8 cellular contexts compared by ENCODE assay signal in genomic region chr7:81769891-81770818, GRCh38. TPM values are rescaled to one million over a fixed set of nuclear protein-coding genes. Genes with fewer than 3 reads are reported as not detected.
DNase-seq lines count a peak whose midpoint lies in the region; ATAC-seq and TF ChIP-seq lines count a peak whose summit lies in the region.

Gene HGF, minus strand, starts transcription at chr7:81770047. Its CDS starts 76 bp downstream, at chr7:81769971.

- no peak within 1 kb of the TSS for H3K27ac Mint-ChIP-seq in progenitor cell of endocrine pancreas

- peaks cover 4% of the 10 kb centered on the region for H3K4me1 Mint-ChIP-seq in progenitor cell of endocrine pancreas (ENCODE audit: low read depth)

- H3F3A ChIP-seq in PC-3 (ENCODE audit: low read length, unreplicated experiment) = no peaks in the 10 kb centered on the region

- H3K9me2 ChIP-seq in PC-3 (replicated peaks; ENCODE audit: low read length) = no peaks in the 10 kb centered on the region

- CTCF ChIA-PET in PC-3 (lab: Charles Lee) = interaction anchor here (0.6 to 1.8 kb wide), 7 partner anchors 17 to 1258 kb away, joined by 3 to 29 read pairs (median 4); no protein-coding TSS in a partner anchor

- WGBS in ovary, 3 donors = 18 to 22% (median 20%) methylated on average over 16 of the region's 16 CpGs

- H3K4me3 Mint-ChIP-seq in progenitor cell of endocrine pancreas (ENCODE audit: low read depth) = no peak within 1 kb of the TSS

- H3K4me3 ChIP-seq in PC-3 (ENCODE audit: low read length) (peak within 1 kb of the TSS; percentile 38; the same call in 1 of the 2 replicates), foreskin fibroblast (ENCODE audit: low read depth in 1 of 2, low read length in 2 of 2) (peak within 1 kb of the TSS; percentile 41 to 66), ovary (peak within 1 kb of the TSS; percentile 30)

- no peaks in the 10 kb centered on the region; the same call in 1 of the 2 replicates for H3K4me1 ChIP-seq in PC-3 (ENCODE audit: insufficient read depth, low read length)
- no peaks in the 10 kb centered on the region for H3K4me1 ChIP-seq in ovary (ENCODE audit: insufficient read depth)

- H3K27ac ChIP-seq in PC-3 (ENCODE audit: low read length) (no peak within 1 kb of the TSS), ovary (peak within 1 kb of the TSS in 1 of 2 donors; percentile 45)

- ATAC-seq in PC-3 = peak; percentile 96
- no peak for ATAC-seq in GM21447 (IDR thresholded peaks at IDR 0.05; ENCODE audit: unreplicated experiment)

- H3K9ac ChIP-seq in PC-3 (ENCODE audit: low read length) = no peak within 1 kb of the TSS

- no peaks in the 10 kb centered on the region for H3K79me2 ChIP-seq in PC-3 (ENCODE audit: low read length)

- BruUV-seq in PC-3 (replicated peaks; lab: Mats Ljungman, UMichigan) = no TSS peak

- H3K9me3 ChIP-seq in PC-3 (ENCODE audit: low read length) (no peaks in the 10 kb centered on the region), ovary (no peaks in the 10 kb centered on the region)

- no peaks in the 10 kb centered on the region for H3K9me3 Mint-ChIP-seq in progenitor cell of endocrine pancreas (ENCODE audit: low read depth)

- H3K4me2 ChIP-seq in PC-3 (ENCODE audit: low read length) = peak within 1 kb of the TSS; percentile 68

- no peak for TF ChIP-seq EP300 in ovary (IDR thresholded peaks at IDR 0.05)

- TF ChIP-seq POLR2A in ovary (IDR thresholded peaks at IDR 0.05) = no peak

- DNase-seq in ELF-1 (ENCODE audit: low read depth, low spot score) (peak; percentile 57), PC-3 (peak; percentile 58), foreskin fibroblast (peak; percentile 64 to 86), ovary (peak; percentile 21 to 76 (median 60)), DMS53 treated with DMSO at 0.1 percent for 48 hours (lab: John Stamatoyannopoulos, UW; ENCODE audit: unreplicated experiment) (no peak), foreskin melanocyte (no peak), progenitor cell of endocrine pancreas (ENCODE audit: low spot score, unreplicated experiment) (no peak)

- intact Hi-C loops in PC-3 (cut with micrococcal nuclease) (loop anchor here (1.0 to 5.0 kb wide), 4 partner anchors 53 to 269 kb away; no protein-coding TSS in a partner anchor), ovary (cut with DNase I) (no loop called here)

- H3K36me3 Mint-ChIP-seq in progenitor cell of endocrine pancreas (ENCODE audit: insufficient read depth) = no peaks in the 10 kb centered on the region

- POLR2A ChIA-PET in PC-3 (lab: Charles Lee; ENCODE audit: unreplicated experiment) = interaction anchor here (0.6 kb wide), 1 partner anchor 135 kb away, joined by 3 read pairs; no protein-coding TSS in a partner anchor

- TF ChIP-seq CTCF in PC-3 (conservative IDR thresholded peaks at IDR 0.05; ENCODE audit: low read depth, low read length) = no peak; the same call in 1 of the 2 replicates
- peak; percentile 30 for TF ChIP-seq CTCF in foreskin fibroblast (IDR thresholded peaks at IDR 0.05; ENCODE audit: low read depth, low read length)
- TF ChIP-seq CTCF in ovary (IDR thresholded peaks at IDR 0.05) = no peak
- TF ChIP-seq CTCF in progenitor cell of endocrine pancreas (IDR thresholded peaks at IDR 0.05; ENCODE audit: unreplicated experiment) = no peak

- H3K36me3 ChIP-seq in PC-3 (ENCODE audit: low read depth, low read length) (no peaks in the 10 kb centered on the region), ovary (no peaks in the 10 kb centered on the region)

- peak within 1 kb of the TSS; percentile 67 for H2AFZ ChIP-seq in PC-3 (ENCODE audit: low read length)

- H3K27me3 ChIP-seq in PC-3 (ENCODE audit: low read length) = no peaks in the 10 kb centered on the region
- H3K27me3 ChIP-seq in ovary = no peaks in the 10 kb centered on the region

- H4K20me1 ChIP-seq in PC-3 (ENCODE audit: low read length) = no peaks in the 10 kb centered on the region

- H3K27me3 Mint-ChIP-seq in progenitor cell of endocrine pancreas = peaks cover 18% of the 10 kb centered on the region

RNA-seq across cellular contexts. Expression of gene HGF, which starts in this region (rescaled TPM):
- total RNA-seq in PC-3 (2014; rRNA removed) (0.15 TPM in 1 of 2 replicates, not detected in the other), ovary (1 to 10 TPM; 1.0 to 4.9 (median 3.2) TPM), progenitor cell of endocrine pancreas (not detected in 2 replicates)
- 1 to 10 TPM; 1.2 to 7.6 TPM for polyA plus RNA-seq in ovary

Comparison
In these comparisons a context has a peak if more than half of its experiments do, and no peak if none do; other contexts are left out.
1. Peak in DNase-seq, ATAC-seq, H3K4me3 ChIP-seq and H3K4me2 ChIP-seq in PC-3; RNA of the gene not detected or under 1 TPM.
2. DNase-seq: peak in ELF-1 (single experiment), foreskin fibroblast (2 of 2) and ovary (5 of 5); none in DMS53 treated with DMSO at 0.1 percent for 48 hours (single experiment), foreskin melanocyte (single experiment) and progenitor cell of endocrine pancreas (single experiment).
3. Peak in every context shown above with its lines, with median percentiles within 50 percentile points of each other: H3K4me3 ChIP-seq.